In the genomic region with DNA sequence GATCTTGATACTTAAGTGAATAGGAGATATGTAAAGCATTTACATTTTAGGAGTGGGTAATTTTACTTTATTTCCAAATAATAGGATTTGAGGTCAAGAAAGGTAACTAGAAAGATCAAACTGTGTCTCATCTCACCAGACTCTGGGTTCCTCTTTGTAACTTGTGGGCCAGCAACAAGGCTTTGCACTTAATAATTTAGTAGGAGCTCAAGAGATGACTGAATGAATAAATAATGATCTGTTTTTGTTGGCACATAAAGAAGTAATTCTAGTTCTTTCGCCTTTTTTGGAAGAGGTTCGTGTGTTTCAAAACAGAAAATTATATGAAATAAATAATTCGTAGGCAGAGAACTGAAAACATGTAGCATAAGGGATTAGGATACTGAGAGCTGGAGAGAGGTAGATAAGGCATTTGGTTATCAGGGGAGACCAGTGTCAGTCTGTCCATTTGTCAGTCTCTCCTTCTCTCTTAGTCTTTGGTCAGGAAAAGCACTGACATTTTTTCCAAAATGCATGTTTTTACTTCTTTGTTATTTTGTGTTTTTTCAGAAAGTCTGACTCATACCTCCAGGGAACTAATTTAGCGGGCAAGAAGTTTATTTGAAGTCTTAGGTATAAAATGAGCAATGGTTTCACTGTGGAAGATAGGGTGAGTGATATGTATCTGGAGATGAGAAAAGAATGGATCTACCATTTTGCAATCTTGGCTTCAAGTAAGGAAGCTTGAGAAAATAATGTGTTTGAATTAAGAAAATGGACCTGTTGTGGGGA, we compare ENCODE assay signal across 1 cellular context.
TF ChIP-seq lines count a peak whose summit lies in the region.

No MANE protein-coding gene starts in this region.

TF ChIP-seq in K562, 482 proteins besides CTCF, POLR2A, EP300 and RAD21 (continued from another document and continues in another):
- TF ChIP-seq, protein P1, sequence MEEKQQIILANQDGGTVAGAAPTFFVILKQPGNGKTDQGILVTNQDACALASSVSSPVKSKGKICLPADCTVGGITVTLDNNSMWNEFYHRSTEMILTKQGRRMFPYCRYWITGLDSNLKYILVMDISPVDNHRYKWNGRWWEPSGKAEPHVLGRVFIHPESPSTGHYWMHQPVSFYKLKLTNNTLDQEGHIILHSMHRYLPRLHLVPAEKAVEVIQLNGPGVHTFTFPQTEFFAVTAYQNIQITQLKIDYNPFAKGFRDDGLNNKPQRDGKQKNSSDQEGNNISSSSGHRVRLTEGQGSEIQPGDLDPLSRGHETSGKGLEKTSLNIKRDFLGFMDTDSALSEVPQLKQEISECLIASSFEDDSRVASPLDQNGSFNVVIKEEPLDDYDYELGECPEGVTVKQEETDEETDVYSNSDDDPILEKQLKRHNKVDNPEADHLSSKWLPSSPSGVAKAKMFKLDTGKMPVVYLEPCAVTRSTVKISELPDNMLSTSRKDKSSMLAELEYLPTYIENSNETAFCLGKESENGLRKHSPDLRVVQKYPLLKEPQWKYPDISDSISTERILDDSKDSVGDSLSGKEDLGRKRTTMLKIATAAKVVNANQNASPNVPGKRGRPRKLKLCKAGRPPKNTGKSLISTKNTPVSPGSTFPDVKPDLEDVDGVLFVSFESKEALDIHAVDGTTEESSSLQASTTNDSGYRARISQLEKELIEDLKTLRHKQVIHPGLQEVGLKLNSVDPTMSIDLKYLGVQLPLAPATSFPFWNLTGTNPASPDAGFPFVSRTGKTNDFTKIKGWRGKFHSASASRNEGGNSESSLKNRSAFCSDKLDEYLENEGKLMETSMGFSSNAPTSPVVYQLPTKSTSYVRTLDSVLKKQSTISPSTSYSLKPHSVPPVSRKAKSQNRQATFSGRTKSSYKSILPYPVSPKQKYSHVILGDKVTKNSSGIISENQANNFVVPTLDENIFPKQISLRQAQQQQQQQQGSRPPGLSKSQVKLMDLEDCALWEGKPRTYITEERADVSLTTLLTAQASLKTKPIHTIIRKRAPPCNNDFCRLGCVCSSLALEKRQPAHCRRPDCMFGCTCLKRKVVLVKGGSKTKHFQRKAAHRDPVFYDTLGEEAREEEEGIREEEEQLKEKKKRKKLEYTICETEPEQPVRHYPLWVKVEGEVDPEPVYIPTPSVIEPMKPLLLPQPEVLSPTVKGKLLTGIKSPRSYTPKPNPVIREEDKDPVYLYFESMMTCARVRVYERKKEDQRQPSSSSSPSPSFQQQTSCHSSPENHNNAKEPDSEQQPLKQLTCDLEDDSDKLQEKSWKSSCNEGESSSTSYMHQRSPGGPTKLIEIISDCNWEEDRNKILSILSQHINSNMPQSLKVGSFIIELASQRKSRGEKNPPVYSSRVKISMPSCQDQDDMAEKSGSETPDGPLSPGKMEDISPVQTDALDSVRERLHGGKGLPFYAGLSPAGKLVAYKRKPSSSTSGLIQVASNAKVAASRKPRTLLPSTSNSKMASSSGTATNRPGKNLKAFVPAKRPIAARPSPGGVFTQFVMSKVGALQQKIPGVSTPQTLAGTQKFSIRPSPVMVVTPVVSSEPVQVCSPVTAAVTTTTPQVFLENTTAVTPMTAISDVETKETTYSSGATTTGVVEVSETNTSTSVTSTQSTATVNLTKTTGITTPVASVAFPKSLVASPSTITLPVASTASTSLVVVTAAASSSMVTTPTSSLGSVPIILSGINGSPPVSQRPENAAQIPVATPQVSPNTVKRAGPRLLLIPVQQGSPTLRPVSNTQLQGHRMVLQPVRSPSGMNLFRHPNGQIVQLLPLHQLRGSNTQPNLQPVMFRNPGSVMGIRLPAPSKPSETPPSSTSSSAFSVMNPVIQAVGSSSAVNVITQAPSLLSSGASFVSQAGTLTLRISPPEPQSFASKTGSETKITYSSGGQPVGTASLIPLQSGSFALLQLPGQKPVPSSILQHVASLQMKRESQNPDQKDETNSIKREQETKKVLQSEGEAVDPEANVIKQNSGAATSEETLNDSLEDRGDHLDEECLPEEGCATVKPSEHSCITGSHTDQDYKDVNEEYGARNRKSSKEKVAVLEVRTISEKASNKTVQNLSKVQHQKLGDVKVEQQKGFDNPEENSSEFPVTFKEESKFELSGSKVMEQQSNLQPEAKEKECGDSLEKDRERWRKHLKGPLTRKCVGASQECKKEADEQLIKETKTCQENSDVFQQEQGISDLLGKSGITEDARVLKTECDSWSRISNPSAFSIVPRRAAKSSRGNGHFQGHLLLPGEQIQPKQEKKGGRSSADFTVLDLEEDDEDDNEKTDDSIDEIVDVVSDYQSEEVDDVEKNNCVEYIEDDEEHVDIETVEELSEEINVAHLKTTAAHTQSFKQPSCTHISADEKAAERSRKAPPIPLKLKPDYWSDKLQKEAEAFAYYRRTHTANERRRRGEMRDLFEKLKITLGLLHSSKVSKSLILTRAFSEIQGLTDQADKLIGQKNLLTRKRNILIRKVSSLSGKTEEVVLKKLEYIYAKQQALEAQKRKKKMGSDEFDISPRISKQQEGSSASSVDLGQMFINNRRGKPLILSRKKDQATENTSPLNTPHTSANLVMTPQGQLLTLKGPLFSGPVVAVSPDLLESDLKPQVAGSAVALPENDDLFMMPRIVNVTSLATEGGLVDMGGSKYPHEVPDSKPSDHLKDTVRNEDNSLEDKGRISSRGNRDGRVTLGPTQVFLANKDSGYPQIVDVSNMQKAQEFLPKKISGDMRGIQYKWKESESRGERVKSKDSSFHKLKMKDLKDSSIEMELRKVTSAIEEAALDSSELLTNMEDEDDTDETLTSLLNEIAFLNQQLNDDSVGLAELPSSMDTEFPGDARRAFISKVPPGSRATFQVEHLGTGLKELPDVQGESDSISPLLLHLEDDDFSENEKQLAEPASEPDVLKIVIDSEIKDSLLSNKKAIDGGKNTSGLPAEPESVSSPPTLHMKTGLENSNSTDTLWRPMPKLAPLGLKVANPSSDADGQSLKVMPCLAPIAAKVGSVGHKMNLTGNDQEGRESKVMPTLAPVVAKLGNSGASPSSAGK (IDR thresholded peaks at IDR 0.05), result no peak
- TF ChIP-seq, protein P2, sequence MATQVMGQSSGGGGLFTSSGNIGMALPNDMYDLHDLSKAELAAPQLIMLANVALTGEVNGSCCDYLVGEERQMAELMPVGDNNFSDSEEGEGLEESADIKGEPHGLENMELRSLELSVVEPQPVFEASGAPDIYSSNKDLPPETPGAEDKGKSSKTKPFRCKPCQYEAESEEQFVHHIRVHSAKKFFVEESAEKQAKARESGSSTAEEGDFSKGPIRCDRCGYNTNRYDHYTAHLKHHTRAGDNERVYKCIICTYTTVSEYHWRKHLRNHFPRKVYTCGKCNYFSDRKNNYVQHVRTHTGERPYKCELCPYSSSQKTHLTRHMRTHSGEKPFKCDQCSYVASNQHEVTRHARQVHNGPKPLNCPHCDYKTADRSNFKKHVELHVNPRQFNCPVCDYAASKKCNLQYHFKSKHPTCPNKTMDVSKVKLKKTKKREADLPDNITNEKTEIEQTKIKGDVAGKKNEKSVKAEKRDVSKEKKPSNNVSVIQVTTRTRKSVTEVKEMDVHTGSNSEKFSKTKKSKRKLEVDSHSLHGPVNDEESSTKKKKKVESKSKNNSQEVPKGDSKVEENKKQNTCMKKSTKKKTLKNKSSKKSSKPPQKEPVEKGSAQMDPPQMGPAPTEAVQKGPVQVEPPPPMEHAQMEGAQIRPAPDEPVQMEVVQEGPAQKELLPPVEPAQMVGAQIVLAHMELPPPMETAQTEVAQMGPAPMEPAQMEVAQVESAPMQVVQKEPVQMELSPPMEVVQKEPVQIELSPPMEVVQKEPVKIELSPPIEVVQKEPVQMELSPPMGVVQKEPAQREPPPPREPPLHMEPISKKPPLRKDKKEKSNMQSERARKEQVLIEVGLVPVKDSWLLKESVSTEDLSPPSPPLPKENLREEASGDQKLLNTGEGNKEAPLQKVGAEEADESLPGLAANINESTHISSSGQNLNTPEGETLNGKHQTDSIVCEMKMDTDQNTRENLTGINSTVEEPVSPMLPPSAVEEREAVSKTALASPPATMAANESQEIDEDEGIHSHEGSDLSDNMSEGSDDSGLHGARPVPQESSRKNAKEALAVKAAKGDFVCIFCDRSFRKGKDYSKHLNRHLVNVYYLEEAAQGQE (CRISPR knock-in tag; IDR thresholded peaks at IDR 0.05; ENCODE audit: low read depth), result no peak
- TF ChIP-seq, protein P3, sequence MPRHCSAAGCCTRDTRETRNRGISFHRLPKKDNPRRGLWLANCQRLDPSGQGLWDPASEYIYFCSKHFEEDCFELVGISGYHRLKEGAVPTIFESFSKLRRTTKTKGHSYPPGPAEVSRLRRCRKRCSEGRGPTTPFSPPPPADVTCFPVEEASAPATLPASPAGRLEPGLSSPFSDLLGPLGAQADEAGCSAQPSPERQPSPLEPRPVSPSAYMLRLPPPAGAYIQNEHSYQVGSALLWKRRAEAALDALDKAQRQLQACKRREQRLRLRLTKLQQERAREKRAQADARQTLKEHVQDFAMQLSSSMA (CRISPR knock-in tag; IDR thresholded peaks at IDR 0.05), result no peak
- no peak for TF ChIP-seq ZBTB7A (IDR thresholded peaks at IDR 0.05; ENCODE audit: borderline replicate concordance, control insufficient read depth, low read depth, low read length)
- TF ChIP-seq, protein P4, sequence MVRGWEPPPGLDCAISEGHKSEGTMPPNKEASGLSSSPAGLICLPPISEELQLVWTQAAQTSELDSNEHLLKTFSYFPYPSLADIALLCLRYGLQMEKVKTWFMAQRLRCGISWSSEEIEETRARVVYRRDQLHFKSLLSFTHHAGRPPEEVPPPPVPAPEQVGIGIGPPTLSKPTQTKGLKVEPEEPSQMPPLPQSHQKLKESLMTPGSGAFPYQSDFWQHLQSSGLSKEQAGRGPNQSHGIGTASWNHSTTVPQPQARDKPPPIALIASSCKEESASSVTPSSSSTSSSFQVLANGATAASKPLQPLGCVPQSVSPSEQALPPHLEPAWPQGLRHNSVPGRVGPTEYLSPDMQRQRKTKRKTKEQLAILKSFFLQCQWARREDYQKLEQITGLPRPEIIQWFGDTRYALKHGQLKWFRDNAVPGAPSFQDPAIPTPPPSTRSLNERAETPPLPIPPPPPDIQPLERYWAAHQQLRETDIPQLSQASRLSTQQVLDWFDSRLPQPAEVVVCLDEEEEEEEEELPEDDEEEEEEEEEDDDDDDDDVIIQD (CRISPR knock-in tag; IDR thresholded peaks at IDR 0.05), result no peak
- TF ChIP-seq, protein P5, sequence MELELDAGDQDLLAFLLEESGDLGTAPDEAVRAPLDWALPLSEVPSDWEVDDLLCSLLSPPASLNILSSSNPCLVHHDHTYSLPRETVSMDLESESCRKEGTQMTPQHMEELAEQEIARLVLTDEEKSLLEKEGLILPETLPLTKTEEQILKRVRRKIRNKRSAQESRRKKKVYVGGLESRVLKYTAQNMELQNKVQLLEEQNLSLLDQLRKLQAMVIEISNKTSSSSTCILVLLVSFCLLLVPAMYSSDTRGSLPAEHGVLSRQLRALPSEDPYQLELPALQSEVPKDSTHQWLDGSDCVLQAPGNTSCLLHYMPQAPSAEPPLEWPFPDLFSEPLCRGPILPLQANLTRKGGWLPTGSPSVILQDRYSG (tag; conservative IDR thresholded peaks at IDR 0.05; ENCODE audit: low read depth), result no peak
- no peak for TF ChIP-seq SRSF9 (IDR thresholded peaks at IDR 0.05; ENCODE audit: borderline replicate concordance, low read depth, low read length)
- TF ChIP-seq, protein P6, sequence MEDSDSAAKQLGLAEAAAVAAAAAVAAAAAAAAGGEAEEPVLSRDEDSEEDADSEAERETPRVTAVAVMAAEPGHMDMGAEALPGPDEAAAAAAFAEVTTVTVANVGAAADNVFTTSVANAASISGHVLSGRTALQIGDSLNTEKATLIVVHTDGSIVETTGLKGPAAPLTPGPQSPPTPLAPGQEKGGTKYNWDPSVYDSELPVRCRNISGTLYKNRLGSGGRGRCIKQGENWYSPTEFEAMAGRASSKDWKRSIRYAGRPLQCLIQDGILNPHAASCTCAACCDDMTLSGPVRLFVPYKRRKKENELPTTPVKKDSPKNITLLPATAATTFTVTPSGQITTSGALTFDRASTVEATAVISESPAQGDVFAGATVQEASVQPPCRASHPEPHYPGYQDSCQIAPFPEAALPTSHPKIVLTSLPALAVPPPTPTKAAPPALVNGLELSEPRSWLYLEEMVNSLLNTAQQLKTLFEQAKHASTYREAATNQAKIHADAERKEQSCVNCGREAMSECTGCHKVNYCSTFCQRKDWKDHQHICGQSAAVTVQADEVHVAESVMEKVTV (CRISPR knock-in tag; IDR thresholded peaks at IDR 0.05), result no peak
- no peak for TF ChIP-seq SAFB (IDR thresholded peaks at IDR 0.05; ENCODE audit: borderline replicate concordance, low read depth, low read length)
- TF ChIP-seq, protein P7, sequence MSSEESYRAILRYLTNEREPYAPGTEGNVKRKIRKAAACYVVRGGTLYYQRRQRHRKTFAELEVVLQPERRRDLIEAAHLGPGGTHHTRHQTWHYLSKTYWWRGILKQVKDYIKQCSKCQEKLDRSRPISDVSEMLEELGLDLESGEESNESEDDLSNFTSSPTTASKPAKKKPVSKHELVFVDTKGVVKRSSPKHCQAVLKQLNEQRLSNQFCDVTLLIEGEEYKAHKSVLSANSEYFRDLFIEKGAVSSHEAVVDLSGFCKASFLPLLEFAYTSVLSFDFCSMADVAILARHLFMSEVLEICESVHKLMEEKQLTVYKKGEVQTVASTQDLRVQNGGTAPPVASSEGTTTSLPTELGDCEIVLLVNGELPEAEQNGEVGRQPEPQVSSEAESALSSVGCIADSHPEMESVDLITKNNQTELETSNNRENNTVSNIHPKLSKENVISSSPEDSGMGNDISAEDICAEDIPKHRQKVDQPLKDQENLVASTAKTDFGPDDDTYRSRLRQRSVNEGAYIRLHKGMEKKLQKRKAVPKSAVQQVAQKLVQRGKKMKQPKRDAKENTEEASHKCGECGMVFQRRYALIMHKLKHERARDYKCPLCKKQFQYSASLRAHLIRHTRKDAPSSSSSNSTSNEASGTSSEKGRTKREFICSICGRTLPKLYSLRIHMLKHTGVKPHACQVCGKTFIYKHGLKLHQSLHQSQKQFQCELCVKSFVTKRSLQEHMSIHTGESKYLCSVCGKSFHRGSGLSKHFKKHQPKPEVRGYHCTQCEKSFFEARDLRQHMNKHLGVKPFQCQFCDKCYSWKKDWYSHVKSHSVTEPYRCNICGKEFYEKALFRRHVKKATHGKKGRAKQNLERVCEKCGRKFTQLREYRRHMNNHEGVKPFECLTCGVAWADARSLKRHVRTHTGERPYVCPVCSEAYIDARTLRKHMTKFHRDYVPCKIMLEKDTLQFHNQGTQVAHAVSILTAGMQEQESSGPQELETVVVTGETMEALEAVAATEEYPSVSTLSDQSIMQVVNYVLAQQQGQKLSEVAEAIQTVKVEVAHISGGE (CRISPR knock-in tag; IDR thresholded peaks at IDR 0.05), result no peak
- no peak for TF ChIP-seq KHSRP (IDR thresholded peaks at IDR 0.05)
- no peak for TF ChIP-seq ZBTB8A (IDR thresholded peaks at IDR 0.05; ENCODE audit: partially characterized antibody)
- TF ChIP-seq FOSL1 (tag; conservative IDR thresholded peaks at IDR 0.05), result peak; percentile 65
- TF ChIP-seq GABPB2 (CRISPR knock-in tag; conservative IDR thresholded peaks at IDR 0.05), result no peak
- TF ChIP-seq MECOM (CRISPR knock-in tag; IDR thresholded peaks at IDR 0.05), result no peak
